Comparison of ENCODE assay signal across 23 cellular contexts in the genomic region with DNA sequence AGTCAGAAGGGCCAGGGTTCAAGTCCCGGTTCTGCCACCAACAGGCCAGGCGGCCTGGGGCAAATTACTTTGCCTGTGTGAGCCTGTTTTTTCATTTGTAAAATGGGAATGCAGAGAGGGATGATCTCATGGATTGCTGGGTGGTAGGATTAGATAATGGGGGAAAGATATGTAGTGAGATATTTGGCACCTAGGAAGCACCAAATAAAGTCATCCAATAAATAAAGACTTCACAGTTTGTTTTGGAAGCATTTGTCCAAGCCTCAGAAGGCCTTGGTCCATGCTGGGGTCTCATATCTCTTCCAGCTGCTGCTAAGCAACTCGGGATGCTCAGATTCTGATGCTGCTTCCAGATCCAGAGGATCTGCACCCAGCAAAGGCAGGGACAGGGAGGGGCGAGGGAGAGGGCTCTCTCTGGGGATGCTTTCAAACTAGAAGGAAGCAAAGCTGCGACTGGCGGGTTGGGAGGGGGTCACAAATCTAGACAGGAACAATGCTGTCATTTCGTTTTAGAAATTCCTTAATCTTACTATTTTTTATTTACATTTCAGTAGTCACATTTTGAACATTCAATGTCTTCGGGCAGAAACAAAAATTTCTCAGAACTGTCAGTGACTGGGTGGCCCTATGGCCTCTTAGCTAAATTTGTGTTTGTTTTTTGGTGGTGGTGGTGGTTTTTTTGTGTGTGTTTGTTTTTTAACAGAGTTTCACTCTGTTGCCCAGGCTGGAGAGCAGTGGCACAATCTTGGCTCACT.
A peak's percentile ranks its signal among the peaks of the same experiment; 100 is the strongest.
DNase-seq lines count a peak whose midpoint lies in the region; ATAC-seq and TF ChIP-seq lines count a peak whose summit lies in the region.
"Had no signal": no experiment of that assay in that cellular context is flagged by ENCODE, and none has a peak within 500 bp of the region (broad histone marks: within the 10 kb centered on the region; RNA-seq: fewer than 3 reads in every experiment).

No MANE protein-coding gene starts in this region.

- H3K4me3 ChIP-seq in ACC112 (ENCODE audit: low read depth, low read length) (peak overlapping the region; percentile 27; the same call in 1 of the 2 replicates), right cardiac atrium (ENCODE audit: low read length) (no peak overlapping the region), sigmoid colon (no peak overlapping the region)
- H3K4me3 ChIP-seq: A549, K562, right lobe of liver had no signal

- TF ChIP-seq CTCF in sigmoid colon (IDR thresholded peaks at IDR 0.05) = no peak

- 66% methylated on average over 8 of the region's 8 CpGs for WGBS in right cardiac atrium
- 73 to 79% methylated on average over 8 of the region's 8 CpGs for WGBS in sigmoid colon, 2 donors

- H2AFZ ChIP-seq in ACC112 (ENCODE audit: low read length, unreplicated experiment) = peak overlapping the region; percentile 54

- ATAC-seq in right cardiac atrium (peak; percentile 30 to 42), GM21423 (IDR thresholded peaks at IDR 0.05; ENCODE audit: unreplicated experiment) (no peak), left colon (no peak)
- ATAC-seq: A549, K562 had no signal

- H3K27me3 ChIP-seq in ACC112 (ENCODE audit: insufficient read depth, low read length) (no peaks in the 10 kb centered on the region), right cardiac atrium (ENCODE audit: control insufficient read depth, insufficient read depth) (no peaks in the 10 kb centered on the region), sigmoid colon (no peaks in the 10 kb centered on the region)
- H3K27me3 ChIP-seq: right lobe of liver had no signal

- H3K9me3 ChIP-seq in right cardiac atrium (ENCODE audit: control insufficient read depth, low read length) (no peaks in the 10 kb centered on the region), sigmoid colon (no peaks in the 10 kb centered on the region)
- H3K9me3 ChIP-seq: A549, right lobe of liver had no signal

- DNase-seq in right cardiac atrium (peak in 1 of 3 donors; percentile 64), sigmoid colon (peak; percentile 49), left colon (no peak), NAMALWA (ENCODE audit: low spot score) (no peak), DMS153 treated with DMSO at 0.1 percent for 48 hours (lab: John Stamatoyannopoulos, UW; ENCODE audit: unreplicated experiment) (no peak)
- DNase-seq: activated CD4-positive, alpha-beta memory T cell treated with anti-CD3 and anti-CD28 coated beads for 36 hours; activated naive CD8-positive, alpha-beta T cell treated with anti-CD3 and anti-CD28 coated beads, Interleukin-2, amount 10 ng/mL, durations not matched to agents 7 days and 5 days; activated T-cell treated with anti-CD3 and anti-CD28 coated beads, Interleukin-2, amount 50 U/mL, for 48 hours; CD4-positive, CD25-positive, alpha-beta regulatory T cell; DMS79; endodermal cell; NCI-H1048; NCI-H2171 treated with DMSO at 0.1 percent for 48 hours; right lobe of liver; stimulated activated CD4-positive, alpha-beta T cell treated with anti-CD3 and anti-CD28 coated beads, Interleukin-4, amount 100 ng/mL, for 1 hour; trophoblast cell; WERI-Rb-1 had no signal

- no peak for TF ChIP-seq EP300 in sigmoid colon (IDR thresholded peaks at IDR 0.05)

- no peak overlapping the region for H3K27ac ChIP-seq in ACC112 (ENCODE audit: low read depth, low read length)
- H3K27ac ChIP-seq in angular gyrus (ENCODE audit: low read depth, low read length) = peak overlapping the region; percentile 67
- H3K27ac ChIP-seq in right cardiac atrium (ENCODE audit: low read length) = peak overlapping the region; percentile 36
- H3K27ac ChIP-seq in sigmoid colon = peak overlapping the region; percentile 31 to 53 (median 35)
- H3K27ac ChIP-seq: A549, HL-60, right lobe of liver, WERI-Rb-1 had no signal

- no peaks in the 10 kb centered on the region for H3K36me3 ChIP-seq in ACC112 (ENCODE audit: insufficient read depth, low read length)
- H3K36me3 ChIP-seq in sigmoid colon = no peaks in the 10 kb centered on the region
- H3K36me3 ChIP-seq: right lobe of liver, WERI-Rb-1 had no signal

- H3K4me1 ChIP-seq in ACC112 (ENCODE audit: control insufficient read depth, insufficient read depth, low read length, unreplicated experiment) (peaks cover 19% of the 10 kb centered on the region), right cardiac atrium (ENCODE audit: control insufficient read depth, insufficient read depth, low read length) (no peaks in the 10 kb centered on the region), sigmoid colon (peaks cover 0 to 35% (median 24%) of the 10 kb centered on the region in 4 donors)
- H3K4me1 ChIP-seq: A549, right lobe of liver had no signal

- TF ChIP-seq POLR2A in sigmoid colon (IDR thresholded peaks at IDR 0.05) = no peak

- H3K79me2 ChIP-seq in ACC112 (ENCODE audit: control insufficient read depth, insufficient read depth, low read length, unreplicated experiment) = no peaks in the 10 kb centered on the region

- intact Hi-C loops in right cardiac atrium (cut with DNase I) = no loop called here
- intact Hi-C loops in sigmoid colon (cut with DNase I) = no loop called here
- intact Hi-C loops in left colon (cut with DNase I, micrococcal nuclease) = no loop called here

Comparison
In these comparisons a context has a peak if more than half of its experiments do, and no peak if none do; other contexts are left out.
1. ATAC-seq: peak in right cardiac atrium (2 of 2); none in GM21423 (single experiment) and left colon (single experiment).